13 cellular contexts compared by ENCODE assay signal in the genomic region with DNA sequence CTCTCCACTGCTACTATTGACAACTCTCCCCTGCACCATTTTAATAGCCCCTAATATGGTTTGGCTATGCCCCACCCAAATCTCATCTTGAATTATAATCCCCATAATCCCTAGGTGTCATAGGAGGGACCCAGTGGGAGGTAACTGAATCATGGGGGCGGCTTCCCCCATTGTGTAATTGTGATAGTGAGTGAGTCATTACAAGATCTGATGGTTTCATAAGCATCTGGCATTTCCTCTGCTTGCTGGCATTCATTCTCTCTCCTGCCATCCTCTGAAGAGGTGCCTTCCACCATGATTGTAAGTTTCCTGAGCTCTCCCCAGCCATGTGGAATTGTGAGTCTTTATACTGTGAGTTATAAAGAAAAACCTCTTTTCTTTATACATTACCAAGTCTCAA.
A peak's percentile ranks its signal among the peaks of the same experiment; 100 is the strongest.
DNase-seq lines count a peak whose midpoint lies in the region; ATAC-seq, FAIRE-seq and TF ChIP-seq lines count a peak whose summit lies in the region.
"Had no signal": no experiment of that assay in that cellular context is flagged by ENCODE, and none has a peak within 500 bp of the region (broad histone marks: within the 10 kb centered on the region; RNA-seq: fewer than 3 reads in every experiment).

No MANE protein-coding gene starts in this region.

- H3K27me3 Mint-ChIP-seq in CD8-positive, alpha-beta memory T cell = peaks cover 9 to 11% of the 10 kb centered on the region in 2 donors

- H3K4me1 ChIP-seq in CD8-positive, alpha-beta memory T cell (ENCODE audit: insufficient read depth, low read length) = no peaks in the 10 kb centered on the region
- H3K4me1 ChIP-seq in colonic mucosa = no peaks in the 10 kb centered on the region

- no peaks in the 10 kb centered on the region for H3K27me3 ChIP-seq in bronchial epithelial cell (ENCODE audit: control insufficient read depth, insufficient read depth, low read length)
- no peaks in the 10 kb centered on the region for H3K27me3 ChIP-seq in CD8-positive, alpha-beta memory T cell (ENCODE audit: insufficient read depth, low read length, poor library complexity, severe bottlenecking)
- no peaks in the 10 kb centered on the region for H3K27me3 ChIP-seq in colonic mucosa

- H3K9ac ChIP-seq in colonic mucosa (ENCODE audit: low read depth in 2 of 2, low read length in 2 of 2) = no peak overlapping the region

- H3K4me1 Mint-ChIP-seq in CD8-positive, alpha-beta memory T cell = no peaks in the 10 kb centered on the region

- no peak overlapping the region for H3K27ac Mint-ChIP-seq in CD8-positive, alpha-beta memory T cell

- H3K9me3 ChIP-seq in CD8-positive, alpha-beta memory T cell (ENCODE audit: low read length) = no peaks in the 10 kb centered on the region
- no peaks in the 10 kb centered on the region for H3K9me3 ChIP-seq in colonic mucosa

- ATAC-seq in omental fat pad (ENCODE audit: low FRiP score) (peak; percentile 70), GM18909 (IDR thresholded peaks at IDR 0.05; ENCODE audit: poor library complexity, unreplicated experiment) (no peak)

- FAIRE-seq in bronchial epithelial cell (lab: Jason Lieb, UNC) = no peak

- no peaks in the 10 kb centered on the region for H3K36me3 Mint-ChIP-seq in CD8-positive, alpha-beta memory T cell

- H3K36me3 ChIP-seq in bronchial epithelial cell (ENCODE audit: control insufficient read depth, insufficient read depth, low read length) (no peaks in the 10 kb centered on the region), colonic mucosa (no peaks in the 10 kb centered on the region)
- no peaks in the 10 kb centered on the region for H3K36me3 ChIP-seq in CD8-positive, alpha-beta memory T cell (ENCODE audit: insufficient read depth, low read length)

- TF ChIP-seq CTCF in bronchial epithelial cell (IDR thresholded peaks at IDR 0.05; ENCODE audit: insufficient read depth, low read length, severe bottlenecking) (no peak), omental fat pad (IDR thresholded peaks at IDR 0.05) (no peak), colonic mucosa (IDR thresholded peaks at IDR 0.05) (no peak)

- POLR2A ChIA-PET in CD8-positive, alpha-beta memory T cell (lab: Charles Lee) = no interaction called here

- no peak overlapping the region for H3K27ac ChIP-seq in CD8-positive, alpha-beta memory T cell (ENCODE audit: low read depth, low read length)
- H3K27ac ChIP-seq in colonic mucosa = no peak overlapping the region
- H3K27ac ChIP-seq: HL-60 had no signal

- DNase-seq in NCI-H82 (lab: John Stamatoyannopoulos, UW) (peak; percentile 44), NCI-H82 treated with DMSO at 0.1 percent for 48 hours (lab: John Stamatoyannopoulos, UW; ENCODE audit: unreplicated experiment) (no peak), M059J (ENCODE audit: low read depth) (peak; percentile 79), bronchial epithelial cell (ENCODE audit: low read depth) (peak; percentile 82), omental fat pad (ENCODE audit: low spot score) (no peak), colonic mucosa (no peak)
- no peak for DNase-seq in CD8-positive, alpha-beta memory T cell
- DNase-seq: 8988T; effector CD8-positive, alpha-beta T cell; NCI-H2029 treated with DMSO at 0.1 percent for 48 hours had no signal

- H3K9me3 Mint-ChIP-seq in CD8-positive, alpha-beta memory T cell = peaks cover 0 to 5% (median 0%) of the 10 kb centered on the region in 5 donors

- CTCF ChIA-PET in CD8-positive, alpha-beta memory T cell (lab: Charles Lee) = no interaction called here

- no peak overlapping the region for H3K4me3 Mint-ChIP-seq in CD8-positive, alpha-beta memory T cell
- H3K4me3 Mint-ChIP-seq: nephron had no signal

- H3K4me3 ChIP-seq in bronchial epithelial cell (ENCODE audit: low read depth, low read length) (no peak overlapping the region), colonic mucosa (no peak overlapping the region)
- no peak overlapping the region for H3K4me3 ChIP-seq in CD8-positive, alpha-beta memory T cell (ENCODE audit: low read length)

- intact Hi-C loops in colonic mucosa (cut with DNase I) = no loop called here

Comparison
In these comparisons a context has a peak if more than half of its experiments do, and no peak if none do; other contexts are left out.
1. DNase-seq: peak in NCI-H82 (single experiment), M059J (single experiment) and bronchial epithelial cell (single experiment); none in NCI-H82 treated with DMSO at 0.1 percent for 48 hours (single experiment), omental fat pad (single experiment), CD8-positive, alpha-beta memory T cell (0 of 5) and colonic mucosa (single experiment).